8 cellular contexts compared by ENCODE assay signal in the genomic region with DNA sequence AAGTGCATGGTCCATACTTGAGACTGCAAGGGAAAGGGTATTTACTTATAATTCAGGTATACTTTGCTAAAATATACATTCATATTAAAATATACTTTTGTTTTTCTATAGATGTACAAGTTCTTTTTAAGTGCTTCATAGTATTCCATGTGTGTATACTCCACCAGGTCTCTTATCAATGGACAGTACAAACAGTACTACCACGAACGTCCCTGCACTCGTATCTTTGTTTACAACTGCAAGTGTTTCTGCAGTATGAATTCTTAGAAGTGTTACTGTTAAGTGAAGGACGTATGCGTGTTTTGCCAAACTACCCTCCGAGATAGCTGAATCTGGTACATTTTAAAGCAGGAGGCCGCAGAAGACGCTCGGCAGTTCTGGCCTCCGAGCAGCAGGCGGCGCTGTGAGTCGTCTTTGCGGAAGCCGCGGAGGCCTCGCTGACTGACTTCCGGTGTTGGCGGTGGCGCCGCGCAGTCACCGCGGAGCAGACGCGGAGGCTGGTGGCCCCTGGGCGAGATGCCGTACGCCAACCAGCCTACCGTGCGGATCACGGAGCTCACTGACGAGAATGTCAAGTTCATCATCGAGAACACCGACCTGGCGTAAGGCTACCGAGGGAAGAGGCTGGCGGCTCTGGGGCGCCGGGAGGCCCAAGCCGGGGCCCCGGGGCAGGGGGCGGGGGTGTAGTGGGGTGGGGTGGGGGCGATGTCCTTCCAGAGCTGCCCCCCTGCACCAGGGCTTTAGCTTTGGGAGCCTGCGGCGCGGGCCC. TPM values are rescaled to one million over a fixed set of nuclear protein-coding genes. Genes with fewer than 3 reads are reported as not detected.
DNase-seq lines count a peak whose midpoint lies in the region; FAIRE-seq and TF ChIP-seq lines count a peak whose summit lies in the region.

POLR2C (plus strand) TSS at position 471 of the 769 bp plus-strand sequence; CDS start at position 517, 46 bp downstream.

- in situ Hi-C loops in G401 (cut with HindIII; ENCODE audit: low sequenced_read_pairs), result no loop called here

- H3K9me3 ChIP-seq in SJCRH30 (replicated peaks), result no peaks in the 10 kb centered on the region

- TF ChIP-seq CTCF in LNCaP clone FGC (IDR thresholded peaks at IDR 0.05; ENCODE audit: control insufficient read depth, extremely low read depth, insufficient read depth), result peak; percentile 99

- no peak for FAIRE-seq in frontal cortex (lab: Jason Lieb, UNC)

- no peaks in the 10 kb centered on the region for H3K4me1 ChIP-seq in SJCRH30

- DNase-seq in G401 (ENCODE audit: low spot score), result peak; percentile 77
- peak; percentile 79 for DNase-seq in GOT3 (lab: John Stamatoyannopoulos, UW)
- peak; percentile 49 for DNase-seq in LNCaP clone FGC (ENCODE audit: low read depth)
- peak; percentile 89 to 92 for DNase-seq in SJCRH30
- DNase-seq in activated naive CD4-positive, alpha-beta T cell (lab: John Stamatoyannopoulos, UW), result peak; percentile 88 to 93 (median 90)
- DNase-seq in frontal cortex (ENCODE audit: low spot score in 2 of 2), result peak; percentile 81 to 90
- DNase-seq in nucleus accumbens (lab: John Stamatoyannopoulos, UW), result peak in 53 of 56 donors; percentile 27 to 88 (median 73)
- peak; percentile 87 for DNase-seq in superior temporal gyrus (ENCODE audit: extremely low spot score)

- peak within 1 kb of the TSS; percentile 27; the same call in 1 of the 2 replicates for H3K27ac ChIP-seq in SJCRH30

- H3K27me3 ChIP-seq in SJCRH30, result no peaks in the 10 kb centered on the region

- H3K4me3 ChIP-seq in LNCaP clone FGC (ENCODE audit: low read depth, low read length), result peak within 1 kb of the TSS; percentile 94
- peak within 1 kb of the TSS; percentile 75 for H3K4me3 ChIP-seq in SJCRH30

- H3K36me3 ChIP-seq in SJCRH30, result peaks cover 42% of the 10 kb centered on the region

RNA-seq across cellular contexts. Expression of gene POLR2C, which starts in this region (rescaled TPM):
- total RNA-seq in G401 (2014; rRNA removed; shearing (Covaris generic)), result 240 and 319 TPM in 2 replicates
- 151 and 156 TPM in 2 replicates for total RNA-seq in SJCRH30 (2014; rRNA removed; shearing (Covaris generic))
- 70.9 TPM for total RNA-seq in frontal cortex

Comparison
In these comparisons a context has a peak if more than half of its experiments do, and no peak if none do; other contexts are left out.
1. Peak in every context shown above with its lines: DNase-seq, H3K4me3 ChIP-seq and H3K27ac ChIP-seq.